ENCODE assay signal across 14 cellular contexts in genomic region chr9:120507936-120508510, GRCh38.
"Had no signal": no experiment of that assay in that cellular context is flagged by ENCODE, and none has a peak within 500 bp of the region (broad histone marks: within the 10 kb centered on the region; RNA-seq: fewer than 3 reads in every experiment).

No MANE protein-coding gene starts in this region.

- ATAC-seq: activated T-helper 17 cell treated with anti-CD3 and anti-CD28 coated beads, Interleukin-2, amount 50 U/mL, for 72 hours; foreskin keratinocyte; left colon; right lobe of liver; stimulated activated naive CD8-positive, alpha-beta T cell treated with anti-CD3 and anti-CD28 coated beads, Interleukin-15, amount 100 ng/mL, for 72 hours; upper lobe of right lung had no signal

- H3K27me3 Mint-ChIP-seq: activated T-helper 17 cell treated with anti-CD3 and anti-CD28 coated beads, Interleukin-2, amount 50 U/mL, for 72 hours; dendritic cell treated with granulocyte-macrophage colony-stimulating factor and Interleukin-4, amounts not matched to agents 40 ng/mL and 50 ng/mL, for 4 days; stimulated activated naive CD8-positive, alpha-beta T cell treated with anti-CD3 and anti-CD28 coated beads, Interleukin-15, amount 100 ng/mL, for 72 hours had no signal

- H3K9me3 Mint-ChIP-seq: activated T-helper 17 cell treated with anti-CD3 and anti-CD28 coated beads, Interleukin-2, amount 50 U/mL, for 72 hours; dendritic cell treated with granulocyte-macrophage colony-stimulating factor and Interleukin-4, amounts not matched to agents 40 ng/mL and 50 ng/mL, for 4 days had no signal

- H3K4me3 Mint-ChIP-seq: activated T-helper 17 cell treated with anti-CD3 and anti-CD28 coated beads, Interleukin-2, amount 50 U/mL, for 72 hours; dendritic cell treated with granulocyte-macrophage colony-stimulating factor and Interleukin-4, amounts not matched to agents 40 ng/mL and 50 ng/mL, for 4 days; mesothelial cell of epicardium; stimulated activated naive CD8-positive, alpha-beta T cell treated with anti-CD3 and anti-CD28 coated beads, Interleukin-15, amount 100 ng/mL, for 72 hours had no signal

- H3K27ac Mint-ChIP-seq: activated T-helper 17 cell treated with anti-CD3 and anti-CD28 coated beads, Interleukin-2, amount 50 U/mL, for 72 hours; dendritic cell treated with granulocyte-macrophage colony-stimulating factor and Interleukin-4, amounts not matched to agents 40 ng/mL and 50 ng/mL, for 4 days; mesothelial cell of epicardium; stimulated activated naive CD8-positive, alpha-beta T cell treated with anti-CD3 and anti-CD28 coated beads, Interleukin-15, amount 100 ng/mL, for 72 hours had no signal

- DNase-seq: activated CD4-positive, alpha-beta T cell treated with anti-CD3 and anti-CD28 coated beads for 1 hour; activated CD4-positive, alpha-beta T cell treated with anti-CD3 and anti-CD28 coated beads, Interleukin-2, amount 50 U/mL, for 4 hours; activated naive CD4-positive, alpha-beta T cell treated with Interleukin-2 at 50 U/mL for 16 hours; aorta; effector memory CD4-positive, alpha-beta T cell; foreskin keratinocyte; left colon; right lobe of liver; stimulated activated naive CD8-positive, alpha-beta T cell treated with anti-CD3 and anti-CD28 coated beads, Interleukin-15, amount 100 ng/mL, for 72 hours; testis; upper lobe of right lung had no signal
